Comparison of ENCODE assay signal across 9 cellular contexts in genomic region chr2:21372654-21373053, GRCh38.
DNase-seq lines count a peak whose midpoint lies in the region; ATAC-seq and TF ChIP-seq lines count a peak whose summit lies in the region.
"Had no signal": no experiment of that assay in that cellular context is flagged by ENCODE, and none has a peak within 500 bp of the region (broad histone marks: within the 10 kb centered on the region; RNA-seq: fewer than 3 reads in every experiment).

No MANE protein-coding gene starts in this region.

- POLR2A ChIA-PET in activated CD4-positive, alpha-beta T cell treated with anti-CD3 and anti-CD28 coated beads for 36 hours (lab: Charles Lee), result no interaction called here

- H3K27ac Mint-ChIP-seq in activated CD4-positive, alpha-beta T cell treated with anti-CD3 and anti-CD28 coated beads for 36 hours, result no peak overlapping the region

- intact Hi-C loops in activated CD4-positive, alpha-beta T cell treated with anti-CD3 and anti-CD28 coated beads for 36 hours (cut with DNase I, micrococcal nuclease), result no loop called here

- H3K4me3 ChIP-seq in choroid plexus epithelial cell (ENCODE audit: low read depth, low read length) (no peak overlapping the region), retinal pigment epithelial cell (ENCODE audit: low read length) (no peak overlapping the region)
- H3K4me3 ChIP-seq: SJSA1 had no signal

- DNase-seq in activated CD4-positive, alpha-beta T cell treated with anti-CD3 and anti-CD28 coated beads for 36 hours, result peak; percentile 12
- no peak for DNase-seq in activated CD4-positive, alpha-beta T cell treated with anti-CD3 and anti-CD28 coated beads for 1 hour
- DNase-seq in MV-4-11 (lab: John Stamatoyannopoulos, UW), result peak; percentile 22
- peak; percentile 57 for DNase-seq in choroid plexus epithelial cell (ENCODE audit: low read depth)
- no peak for DNase-seq in retinal pigment epithelial cell (ENCODE audit: low read depth)
- no peak for DNase-seq in AG08395 (ENCODE audit: low spot score)
- DNase-seq in activated CD4-positive, alpha-beta T cell treated with anti-CD3 and anti-CD28 coated beads, Interleukin-2, amount 50 U/mL, for 48 hours, result no peak

- no peak overlapping the region for H3K4me3 Mint-ChIP-seq in activated CD4-positive, alpha-beta T cell treated with anti-CD3 and anti-CD28 coated beads for 36 hours

- no peaks in the 10 kb centered on the region for H3K4me1 Mint-ChIP-seq in activated CD4-positive, alpha-beta T cell treated with anti-CD3 and anti-CD28 coated beads for 36 hours

- no peak for ATAC-seq in activated CD4-positive, alpha-beta T cell treated with anti-CD3 and anti-CD28 coated beads for 36 hours
- ATAC-seq in GM18511 (IDR thresholded peaks at IDR 0.05; ENCODE audit: unreplicated experiment), result no peak

- CTCF ChIA-PET in activated CD4-positive, alpha-beta T cell treated with anti-CD3 and anti-CD28 coated beads for 36 hours (lab: Charles Lee), result interaction anchor here (1.0 kb wide), 1 partner anchor 9 kb away, joined by 4 read pairs; no protein-coding TSS in a partner anchor

- H3K27me3 Mint-ChIP-seq in activated CD4-positive, alpha-beta T cell treated with anti-CD3 and anti-CD28 coated beads for 36 hours, result peaks cover 2% of the 10 kb centered on the region

- TF ChIP-seq CTCF in choroid plexus epithelial cell (conservative IDR thresholded peaks at IDR 0.05; ENCODE audit: low read depth, low read length), result peak; percentile 66
- TF ChIP-seq CTCF in retinal pigment epithelial cell (conservative IDR thresholded peaks at IDR 0.05; ENCODE audit: low read depth, low read length), result peak; percentile 61

- H3K9me3 Mint-ChIP-seq in activated CD4-positive, alpha-beta T cell treated with anti-CD3 and anti-CD28 coated beads for 36 hours (ENCODE audit: low read depth), result no peaks in the 10 kb centered on the region

- H3K36me3 Mint-ChIP-seq in activated CD4-positive, alpha-beta T cell treated with anti-CD3 and anti-CD28 coated beads for 36 hours (ENCODE audit: low read depth), result no peaks in the 10 kb centered on the region

Comparison
In these comparisons a context has a peak if more than half of its experiments do, and no peak if none do; other contexts are left out.
1. DNase-seq: peak in activated CD4-positive, alpha-beta T cell treated with anti-CD3 and anti-CD28 coated beads for 36 hours (single experiment), MV-4-11 (single experiment) and choroid plexus epithelial cell (single experiment); none in activated CD4-positive, alpha-beta T cell treated with anti-CD3 and anti-CD28 coated beads for 1 hour (single experiment), retinal pigment epithelial cell (single experiment), AG08395 (single experiment) and activated CD4-positive, alpha-beta T cell treated with anti-CD3 and anti-CD28 coated beads, Interleukin-2, amount 50 U/mL, for 48 hours (0 of 2).